ENCODE assay signal across 7 cellular contexts in the genomic region with DNA sequence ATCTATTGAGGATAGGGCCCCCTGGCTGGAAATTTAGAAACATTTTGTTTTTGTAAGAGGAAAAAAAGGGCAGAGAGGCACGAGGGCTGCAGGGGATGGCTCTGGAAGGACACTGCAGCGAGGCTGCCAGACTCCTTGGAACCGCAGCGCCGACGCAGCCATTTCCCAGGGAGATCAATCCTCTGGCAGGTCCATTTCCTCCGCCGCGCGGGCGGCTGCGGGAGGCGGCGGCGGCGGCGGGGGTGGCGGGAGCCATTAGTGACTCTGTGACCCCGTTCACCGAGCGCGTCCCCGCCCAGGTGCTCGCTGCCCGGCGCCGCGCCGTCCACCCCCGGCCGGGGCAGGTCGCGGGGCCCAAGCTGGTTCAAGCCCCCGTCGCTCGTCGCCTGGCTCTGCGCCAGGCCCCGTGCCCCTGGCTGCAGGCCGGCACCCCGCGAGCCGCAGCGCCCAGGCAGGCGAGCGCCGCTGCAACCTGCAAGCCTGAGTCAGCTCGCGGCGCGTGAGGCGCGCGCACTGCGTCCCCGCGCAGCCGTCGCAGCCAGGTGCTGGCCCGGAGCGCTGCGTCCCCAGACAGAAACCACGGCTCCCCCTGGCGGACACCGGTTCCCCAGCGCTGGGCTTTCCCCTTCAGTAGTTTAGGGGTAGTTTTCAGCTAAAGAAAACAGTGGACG.
DNase-seq lines count a peak whose midpoint lies in the region; ATAC-seq and TF ChIP-seq lines count a peak whose summit lies in the region.

No MANE protein-coding gene starts in this region.

- ATAC-seq in HG02798 (IDR thresholded peaks at IDR 0.05; ENCODE audit: poor library complexity, unreplicated experiment): peak; percentile 91

- 1% methylated on average over 67 of the region's 67 CpGs for WGBS in sigmoid colon, 2 donors

- in situ Hi-C loops in GM13977 (cut with MboI; ENCODE audit: low pct_unique_long_range_greater_than_20kb, low sequenced_read_pairs, unreplicated experiment): loop anchor here (10.0 to 25.0 kb wide), 2 partner anchors 340 to 602 kb away; no protein-coding TSS in a partner anchor

- no peaks in the 10 kb centered on the region for H3K27me3 ChIP-seq in sigmoid colon

- H3K4me1 ChIP-seq in sigmoid colon: peaks cover 0 to 53% (median 50%) of the 10 kb centered on the region in 4 donors

- H3K36me3 ChIP-seq in sigmoid colon: no peaks in the 10 kb centered on the region

- TF ChIP-seq POLR2A in sigmoid colon (IDR thresholded peaks at IDR 0.05): no peak

- no peak for TF ChIP-seq EP300 in sigmoid colon (IDR thresholded peaks at IDR 0.05)

- DNase-seq in GM13977 (ENCODE audit: low spot score) (peak; percentile 90), NCI-H146 treated with DMSO at 0.1 percent for 48 hours (lab: John Stamatoyannopoulos, UW; ENCODE audit: unreplicated experiment) (peak; percentile 68), T-helper 9 cell (peak; percentile 96), astrocyte of the hippocampus (ENCODE audit: low read depth, low spot score) (peak; percentile 94), iPS DF 4.7 (ENCODE audit: extremely low read depth, low spot score) (peak; percentile 71), sigmoid colon (peak; percentile 94)

- intact Hi-C loops in sigmoid colon (cut with DNase I): loop anchor here (2.0 to 5.0 kb wide), 4 partner anchors 177 to 677 kb away; no protein-coding TSS in a partner anchor

- H3K4me3 ChIP-seq in sigmoid colon: peak overlapping the region; percentile 30 to 65 (median 64)

- peak; percentile 87 for TF ChIP-seq CTCF in GM13977 (IDR thresholded peaks at IDR 0.05; ENCODE audit: extremely low read depth, insufficient read depth, missing control alignments)
- peak; percentile 79 to 90 (median 88) for TF ChIP-seq CTCF in sigmoid colon (IDR thresholded peaks at IDR 0.05)

- H3K9me3 ChIP-seq in sigmoid colon: no peaks in the 10 kb centered on the region

- peak overlapping the region; percentile 47 to 78 (median 74) for H3K27ac ChIP-seq in sigmoid colon

Comparison
In these comparisons a context has a peak if more than half of its experiments do, and no peak if none do; other contexts are left out.
1. Peak in every context shown above with its lines: DNase-seq, ATAC-seq, H3K4me3 ChIP-seq and H3K27ac ChIP-seq.